Comparison of ENCODE assay signal across 7 cellular contexts in genomic region chr16:30491744-30492308, GRCh38. TPM values are rescaled to one million over a fixed set of nuclear protein-coding genes. Genes with fewer than 3 reads are reported as not detected.
DNase-seq lines count a peak whose midpoint lies in the region; ATAC-seq, FAIRE-seq and TF ChIP-seq lines count a peak whose summit lies in the region.

No MANE protein-coding gene starts in this region.

- H3K27ac ChIP-seq in GM23248, result no peak overlapping the region
- no peak overlapping the region for H3K27ac ChIP-seq in PC-9
- no peak overlapping the region for H3K27ac ChIP-seq in trophoblast cell (ENCODE audit: low read depth, low read length)

- H3K27me3 ChIP-seq in GM23248 (replicated peaks; ENCODE audit: insufficient read depth) (no peaks in the 10 kb centered on the region; the same call in 1 of the 2 replicates), PC-9 (ENCODE audit: insufficient read depth, low read depth) (no peaks in the 10 kb centered on the region), bronchial epithelial cell (ENCODE audit: control insufficient read depth, insufficient read depth, low read length) (no peaks in the 10 kb centered on the region), trophoblast cell (ENCODE audit: insufficient read depth, low read length) (no peaks in the 10 kb centered on the region)

- H3K18ac ChIP-seq in trophoblast cell (ENCODE audit: low read length), result no peak overlapping the region

- no peak overlapping the region for H3K4ac ChIP-seq in trophoblast cell (ENCODE audit: low read depth, low read length)

- H3K4me2 ChIP-seq in GM23248 (ENCODE audit: unreplicated experiment) (no peak overlapping the region), PC-9 (peak overlapping the region; percentile 28), trophoblast cell (ENCODE audit: low read length) (no peak overlapping the region)

- no TSS peak for BruUV-seq in PC-9 (replicated peaks; lab: Mats Ljungman, UMichigan)

- H2AFZ ChIP-seq in GM23248, result 0 out of 2 replicates have a peak overlapping the region, but pooled peaks have one; percentile 13
- no peak overlapping the region for H2AFZ ChIP-seq in PC-9
- H2AFZ ChIP-seq in trophoblast cell (ENCODE audit: insufficient read depth, low read length, poor library complexity), result no peak overlapping the region

- WGBS in GM23248 (ENCODE audit: low coverage in 1 of 2, low lambda C conversion rate in 2 of 2, missing lambda C conversion rate in 2 of 2), 2 experiments, result 45 to 57% methylated on average over 6 of the region's 6 CpGs
- no CpG with 5 or more reads among the region's 6 CpGs for WGBS in trophoblast cell (ENCODE audit: extremely low coverage, insufficient coverage, insufficient read length)

- no peaks in the 10 kb centered on the region for H3K79me2 ChIP-seq in GM23248 (ENCODE audit: insufficient read depth)
- no peaks in the 10 kb centered on the region for H3K79me2 ChIP-seq in PC-9 (ENCODE audit: low read depth)
- no peaks in the 10 kb centered on the region for H3K79me2 ChIP-seq in trophoblast cell (ENCODE audit: control insufficient read depth, insufficient read depth, low read length, poor library complexity)

- H3K9me3 ChIP-seq in GM23248 (ENCODE audit: low read depth), result no peaks in the 10 kb centered on the region
- no peaks in the 10 kb centered on the region for H3K9me3 ChIP-seq in PC-9 (ENCODE audit: insufficient read depth, low read depth)
- no peaks in the 10 kb centered on the region for H3K9me3 ChIP-seq in trophoblast cell (ENCODE audit: insufficient read depth, low read depth, low read length)

- H3K14ac ChIP-seq in trophoblast cell (ENCODE audit: low read length), result no peak overlapping the region

- 0 out of 2 replicates have a peak, but pooled peaks cover 4% of the 10 kb centered on the region for H3F3A ChIP-seq in GM23248 (ENCODE audit: insufficient read depth)
- peaks cover 12% of the 10 kb centered on the region; the same call in 1 of the 2 replicates for H3F3A ChIP-seq in PC-9 (ENCODE audit: insufficient read depth, low read depth)

- POLR2A ChIA-PET in PC-9 (lab: Charles Lee; ENCODE audit: unreplicated experiment), result interaction anchor here (0.5 to 0.9 kb wide), 10 partner anchors 10 to 663 kb away, joined by 3 to 18 read pairs (median 6); partner anchors contain the start of gene ZNF764

- in situ Hi-C loops in GM23248 (cut with MboI), result no loop called here

- H3K9me2 ChIP-seq in GM23248 (ENCODE audit: insufficient read depth) (no peaks in the 10 kb centered on the region), PC-9 (ENCODE audit: insufficient read depth) (no peaks in the 10 kb centered on the region)

- no peak overlapping the region for H3K9ac ChIP-seq in GM23248
- no peak overlapping the region for H3K9ac ChIP-seq in trophoblast cell (ENCODE audit: low read length)

- H3K36me3 ChIP-seq in GM23248 (ENCODE audit: low read depth) (no peaks in the 10 kb centered on the region), PC-9 (ENCODE audit: low read depth) (no peaks in the 10 kb centered on the region), bronchial epithelial cell (ENCODE audit: control insufficient read depth, insufficient read depth, low read length) (no peaks in the 10 kb centered on the region), trophoblast cell (ENCODE audit: control insufficient read depth in 1 of 2, insufficient read depth in 2 of 2, low read length in 2 of 2) (no peaks in the 10 kb centered on the region)

- no peak overlapping the region for H4K12ac ChIP-seq in trophoblast cell (ENCODE audit: low read depth, low read length)

- H3K4me1 ChIP-seq in GM23248 (ENCODE audit: insufficient read depth), result 0 out of 2 replicates have a peak, but pooled peaks cover 7% of the 10 kb centered on the region
- peaks cover 15% of the 10 kb centered on the region for H3K4me1 ChIP-seq in PC-9 (replicated peaks; ENCODE audit: insufficient read depth)
- H3K4me1 ChIP-seq in trophoblast cell (ENCODE audit: control insufficient read depth in 1 of 2, insufficient read depth in 2 of 2, low read length in 2 of 2), result peaks cover 0 to 4% of the 10 kb centered on the region in 2 experiments

- no peaks in the 10 kb centered on the region for H3K79me1 ChIP-seq in trophoblast cell (ENCODE audit: low read length)

- no peak overlapping the region for H4K8ac ChIP-seq in trophoblast cell (ENCODE audit: low read depth, low read length)

- no peak overlapping the region for H3K4me3 ChIP-seq in GM23248
- no peak overlapping the region for H3K4me3 ChIP-seq in PC-9
- no peak overlapping the region for H3K4me3 ChIP-seq in bronchial epithelial cell (ENCODE audit: low read depth, low read length)
- H3K4me3 ChIP-seq in trophoblast cell (ENCODE audit: low read depth, low read length), result no peak overlapping the region

- H2BK12ac ChIP-seq in trophoblast cell (ENCODE audit: low read length), result no peak overlapping the region

- H2BK5ac ChIP-seq in trophoblast cell (ENCODE audit: low read depth, low read length, poor library complexity), result no peak overlapping the region

- no peak overlapping the region for H4K91ac ChIP-seq in trophoblast cell (ENCODE audit: low read depth, low read length)

- no peak overlapping the region for H2AK5ac ChIP-seq in trophoblast cell (ENCODE audit: low read length)

- no peak overlapping the region for H3K23ac ChIP-seq in trophoblast cell (ENCODE audit: low read length)

- TF ChIP-seq CTCF in PC-9 (conservative IDR thresholded peaks at IDR 0.05) (no peak), bronchial epithelial cell (IDR thresholded peaks at IDR 0.05; ENCODE audit: insufficient read depth, low read length, severe bottlenecking) (no peak)

- H4K20me1 ChIP-seq in GM23248 (ENCODE audit: insufficient read depth) (no peaks in the 10 kb centered on the region), PC-9 (ENCODE audit: insufficient read depth) (no peaks in the 10 kb centered on the region)

- no peak for ATAC-seq in GM21723 (IDR thresholded peaks at IDR 0.05; ENCODE audit: unreplicated experiment)

- intact Hi-C loops in PC-9 (cut with micrococcal nuclease; ENCODE audit: unreplicated experiment), result loop anchor here (2.0 kb wide), 1 partner anchor 61 kb away; the partner anchor contains the start of gene DCTPP1

- H2BK120ac ChIP-seq in trophoblast cell (ENCODE audit: insufficient read depth, low read length, poor library complexity), result no peak overlapping the region

- CTCF ChIA-PET in PC-9 (lab: Charles Lee), result interaction anchor here (0.6 to 1.0 kb wide), 5 partner anchors 44 to 124 kb away, joined by 3 to 5 read pairs (median 4); partner anchors contain the start of genes DCTPP1 and SEPHS2

- DNase-seq in GM23248 (peak; percentile 75), PC-9 (peak; percentile 86 to 90), bronchial epithelial cell (ENCODE audit: low read depth) (peak; percentile 61), trophoblast cell (peak; percentile 73 to 78), NOMO-1 treated with dmso at 0.1 percent for 144 hours (lab: John Stamatoyannopoulos, UW; ENCODE audit: unreplicated experiment) (no peak), NCI-H2107 (lab: John Stamatoyannopoulos, UW) (no peak)

- no peak for FAIRE-seq in bronchial epithelial cell (lab: Jason Lieb, UNC)

RNA-seq across cellular contexts. Expression of gene ITGAL, which starts 19.3 kb away (rescaled TPM):
- 0.65 TPM in 1 of 2 replicates, not detected in the other for total RNA-seq in GM23248 (2014; rRNA removed; shearing (Covaris generic))
- polyA plus RNA-seq in GM23248 (2016; fragmentation: Nextera tagmentation; extraction: Ambion mirVana), result 0.27 TPM in 1 of 2 replicates, not detected in the other
- total RNA-seq in PC-9 (2021), result 0.50 TPM in 1 of 2 replicates, not detected in the other
- total RNA-seq in bronchial epithelial cell, result not detected in 2 replicates
- polyA plus RNA-seq in trophoblast cell (2013), result 0.10 TPM in 1 of 2 replicates, not detected in the other

RNA-seq across cellular contexts. Expression of gene ZNF768, which starts 34.5 kb away (rescaled TPM):
- 35.3 and 38.4 TPM in 2 replicates for total RNA-seq in GM23248 (2014; rRNA removed; shearing (Covaris generic))
- polyA plus RNA-seq in GM23248 (2016; fragmentation: Nextera tagmentation; extraction: Ambion mirVana), result 5.0 and 5.7 TPM in 2 replicates
- 64.2 and 68.4 TPM in 2 replicates for total RNA-seq in PC-9 (2021)
- 19.7 and 21.9 TPM in 2 replicates for total RNA-seq in bronchial epithelial cell
- 21.5 and 22.4 TPM in 2 replicates for polyA plus RNA-seq in trophoblast cell (2013)

RNA-seq across cellular contexts. Expression of gene ZNF747, which starts 42.8 kb away (rescaled TPM):
- total RNA-seq in GM23248 (2014; rRNA removed; shearing (Covaris generic)), result 7.7 and 15.7 TPM in 2 replicates
- 5.4 and 6.7 TPM in 2 replicates for polyA plus RNA-seq in GM23248 (2016; fragmentation: Nextera tagmentation; extraction: Ambion mirVana)
- total RNA-seq in PC-9 (2021) (14.5 and 17.9 TPM in 2 replicates), bronchial epithelial cell (4.4 and 6.1 TPM in 2 replicates)
- 3.6 and 3.8 TPM in 2 replicates for polyA plus RNA-seq in trophoblast cell (2013)

RNA-seq across cellular contexts. Expression of gene SEPHS2, which starts 46.2 kb away (rescaled TPM):
- 6.2 and 6.4 TPM in 2 replicates for total RNA-seq in GM23248 (2014; rRNA removed; shearing (Covaris generic))
- polyA plus RNA-seq in GM23248 (2016; fragmentation: Nextera tagmentation; extraction: Ambion mirVana), result 26.9 and 27.5 TPM in 2 replicates
- total RNA-seq in PC-9 (2021), result 66.8 and 67.2 TPM in 2 replicates
- 17.4 and 32.9 TPM in 2 replicates for total RNA-seq in bronchial epithelial cell
- polyA plus RNA-seq in trophoblast cell (2013), result 20.8 and 21.8 TPM in 2 replicates

Comparison
In these comparisons a context has a peak if more than half of its experiments do, and no peak if none do; other contexts are left out.
1. DNase-seq: peak in GM23248 (single experiment), PC-9 (2 of 2), bronchial epithelial cell (single experiment) and trophoblast cell (2 of 2); none in NOMO-1 treated with dmso at 0.1 percent for 144 hours (single experiment) and NCI-H2107 (single experiment).